Comparison of ENCODE assay signal across 28 cellular contexts in genomic region chr17:81697261-81698044, GRCh38. TPM values are rescaled to one million over a fixed set of nuclear protein-coding genes. Genes with fewer than 3 reads are reported as not detected.
DNase-seq lines count a peak whose midpoint lies in the region; ATAC-seq and TF ChIP-seq lines count a peak whose summit lies in the region.
"Had no signal": no experiment of that assay in that cellular context is flagged by ENCODE, and none has a peak within 500 bp of the region (broad histone marks: within the 10 kb centered on the region; RNA-seq: fewer than 3 reads in every experiment).

No MANE protein-coding gene starts in this region.

- H3K4me1 Mint-ChIP-seq in activated CD4-positive, alpha-beta T cell treated with anti-CD3 and anti-CD28 coated beads, Interleukin-2, amount 10 ng/mL, durations not matched to agents 24 days and 14 days = peaks cover 12% of the 10 kb centered on the region
- peaks cover 11% of the 10 kb centered on the region; the same call in 1 of the 2 replicates for H3K4me1 Mint-ChIP-seq in WTC11

- H3K27me3 ChIP-seq in heart right ventricle (no peaks in the 10 kb centered on the region), skeletal muscle tissue (ENCODE audit: control insufficient read depth in 3 of 3, insufficient read depth in 3 of 3, low read length in 3 of 3) (no peaks in the 10 kb centered on the region)
- H3K27me3 ChIP-seq: Peyer's patch had no signal

- H3K9me3 ChIP-seq in heart right ventricle (no peaks in the 10 kb centered on the region), skeletal muscle tissue (ENCODE audit: control insufficient read depth in 3 of 3, low read length in 3 of 3) (no peaks in the 10 kb centered on the region)
- H3K9me3 ChIP-seq: lower lobe of right lung, Peyer's patch, prostate gland had no signal

- no peak overlapping the region for H3K4me3 Mint-ChIP-seq in activated CD4-positive, alpha-beta T cell treated with anti-CD3 and anti-CD28 coated beads, Interleukin-2, amount 10 ng/mL, durations not matched to agents 24 days and 14 days
- no peak overlapping the region for H3K4me3 Mint-ChIP-seq in WTC11
- H3K4me3 Mint-ChIP-seq: activated naive CD8-positive, alpha-beta T cell treated with anti-CD3 and anti-CD28 coated beads, Interleukin-2, amount 50 U/mL, for 24 hours; dendritic cell treated with granulocyte-macrophage colony-stimulating factor and Interleukin-4, amounts not matched to agents 40 ng/mL and 50 ng/mL, for 4 days; type B pancreatic cell had no signal

- POLR2A ChIA-PET in WTC11 (lab: Charles Lee) = no interaction called here

- H3K27ac Mint-ChIP-seq in activated CD4-positive, alpha-beta T cell treated with anti-CD3 and anti-CD28 coated beads, Interleukin-2, amount 10 ng/mL, durations not matched to agents 24 days and 14 days = peak overlapping the region; percentile 66
- peak overlapping the region; percentile 57 for H3K27ac Mint-ChIP-seq in WTC11
- H3K27ac Mint-ChIP-seq: activated naive CD8-positive, alpha-beta T cell treated with anti-CD3 and anti-CD28 coated beads, Interleukin-2, amount 50 U/mL, for 24 hours; dendritic cell treated with granulocyte-macrophage colony-stimulating factor and Interleukin-4, amounts not matched to agents 40 ng/mL and 50 ng/mL, for 4 days; type B pancreatic cell had no signal

- H3K9ac ChIP-seq in skeletal muscle tissue (ENCODE audit: low read depth in 1 of 3, low read length in 3 of 3) = peak overlapping the region in 1 of 3 donors; percentile 71

- CTCF ChIA-PET in WTC11 (lab: Charles Lee) = interaction anchor here (0.6 kb wide), 1 partner anchor 14 kb away, joined by 5 read pairs; no protein-coding TSS in a partner anchor

- WGBS in heart right ventricle, 2 donors = 51 to 63% methylated on average over 25 of the region's 25 CpGs

- no peaks in the 10 kb centered on the region for H3K27me3 Mint-ChIP-seq in activated CD4-positive, alpha-beta T cell treated with anti-CD3 and anti-CD28 coated beads, Interleukin-2, amount 10 ng/mL, durations not matched to agents 24 days and 14 days
- no peaks in the 10 kb centered on the region for H3K27me3 Mint-ChIP-seq in WTC11 (ENCODE audit: low read depth)
- H3K27me3 Mint-ChIP-seq: activated naive CD8-positive, alpha-beta T cell treated with anti-CD3 and anti-CD28 coated beads, Interleukin-2, amount 50 U/mL, for 24 hours; dendritic cell treated with granulocyte-macrophage colony-stimulating factor and Interleukin-4, amounts not matched to agents 40 ng/mL and 50 ng/mL, for 4 days; naive B cell; type B pancreatic cell had no signal

- H3K4me1 ChIP-seq in heart right ventricle (peaks cover 11 to 42% (median 22%) of the 10 kb centered on the region in 9 donors), skeletal muscle tissue (ENCODE audit: control insufficient read depth in 3 of 3, insufficient read depth in 3 of 3, low read length in 3 of 3) (peaks cover 17 to 39% (median 33%) of the 10 kb centered on the region in 3 donors)

- no peak for DNase-seq in activated CD4-positive, alpha-beta T cell treated with anti-CD3 and anti-CD28 coated beads, Interleukin-2, amount 10 ng/mL, durations not matched to agents 24 days and 14 days
- DNase-seq in activated CD4-positive, alpha-beta T cell treated with anti-CD3 and anti-CD28 coated beads, Interleukin-2, amount 50 U/mL, for 1 hour = no peak
- no peak for DNase-seq in WTC11 (ENCODE audit: low spot score)
- DNase-seq in heart right ventricle = no peak
- DNase-seq in putamen (ENCODE audit: low spot score) = no peak
- DNase-seq: 8988T; activated CD4-positive, alpha-beta T cell treated with anti-CD3 and anti-CD28 coated beads for 48 hours; activated gamma-delta T cell; activated naive CD8-positive, alpha-beta T cell treated with anti-CD3 and anti-CD28 coated beads, Interleukin-2, amount 50 U/mL, for 24 hours; H7; IMR-90; lower lobe of right lung; midbrain; naive B cell; NCI-H446; NCI-H774; nucleus accumbens; Peyer's patch; stimulated activated naive CD4-positive, alpha-beta T cell; T1000; WERI-Rb-1 had no signal

- TF ChIP-seq CTCF in WTC11 (IDR thresholded peaks at IDR 0.05) = no peak
- no peak for TF ChIP-seq CTCF in heart right ventricle (IDR thresholded peaks at IDR 0.05)

- H3K27ac ChIP-seq in heart right ventricle (peak overlapping the region; percentile 25 to 81 (median 60)), skeletal muscle tissue (ENCODE audit: low read depth, low read length) (peak overlapping the region; percentile 85)
- H3K27ac ChIP-seq: lower lobe of right lung, Peyer's patch, prostate gland, WERI-Rb-1 had no signal

- ATAC-seq in WTC11 = no peak
- ATAC-seq in heart right ventricle = peak in 7 of 8 donors; percentile 17 to 64 (median 46)
- no peak for ATAC-seq in HG03521 (IDR thresholded peaks at IDR 0.05; ENCODE audit: unreplicated experiment)
- ATAC-seq in HG03457 (IDR thresholded peaks at IDR 0.05; ENCODE audit: unreplicated experiment) = no peak
- ATAC-seq: activated naive CD8-positive, alpha-beta T cell treated with anti-CD3 and anti-CD28 coated beads, Interleukin-2, amount 50 U/mL, for 24 hours; esophagus mucosa; lower lobe of right lung had no signal

- H3K4me3 ChIP-seq in heart right ventricle = no peak overlapping the region
- H3K4me3 ChIP-seq in skeletal muscle tissue (ENCODE audit: low read length in 3 of 3) = no peak overlapping the region
- H3K4me3 ChIP-seq: lower lobe of right lung, Peyer's patch, prostate gland had no signal

- H3K9me3 Mint-ChIP-seq in activated CD4-positive, alpha-beta T cell treated with anti-CD3 and anti-CD28 coated beads, Interleukin-2, amount 10 ng/mL, durations not matched to agents 24 days and 14 days = no peaks in the 10 kb centered on the region
- H3K9me3 Mint-ChIP-seq in WTC11 = no peaks in the 10 kb centered on the region
- H3K9me3 Mint-ChIP-seq: activated naive CD8-positive, alpha-beta T cell treated with anti-CD3 and anti-CD28 coated beads, Interleukin-2, amount 50 U/mL, for 24 hours; dendritic cell treated with granulocyte-macrophage colony-stimulating factor and Interleukin-4, amounts not matched to agents 40 ng/mL and 50 ng/mL, for 4 days; naive B cell; type B pancreatic cell had no signal

- H3K36me3 ChIP-seq in heart right ventricle = peaks cover 5 to 98% (median 54%) of the 10 kb centered on the region in 9 donors
- peaks cover 54 to 63% (median 55%) of the 10 kb centered on the region in 3 donors for H3K36me3 ChIP-seq in skeletal muscle tissue (ENCODE audit: control insufficient read depth in 3 of 3, insufficient read depth in 3 of 3, low read length in 3 of 3)

- intact Hi-C loops in activated CD4-positive, alpha-beta T cell treated with anti-CD3 and anti-CD28 coated beads, Interleukin-2, amount 10 ng/mL, durations not matched to agents 24 days and 14 days (cut with micrococcal nuclease) = no loop called here
- intact Hi-C loops in heart right ventricle (cut with DNase I) = no loop called here

- H3K36me3 Mint-ChIP-seq in activated CD4-positive, alpha-beta T cell treated with anti-CD3 and anti-CD28 coated beads, Interleukin-2, amount 10 ng/mL, durations not matched to agents 24 days and 14 days (ENCODE audit: low read depth) = peaks cover 42% of the 10 kb centered on the region
- H3K36me3 Mint-ChIP-seq in WTC11 = peaks cover 32% of the 10 kb centered on the region
- H3K36me3 Mint-ChIP-seq: naive B cell had no signal

TF ChIP-seq in WTC11, 78 proteins besides CTCF, POLR2A, EP300 and RAD21:
- TF ChIP-seq IRF2 (CRISPR knock-in tag; IDR thresholded peaks at IDR 0.05; ENCODE audit: borderline replicate concordance, low read depth) = no peak
- no peak for TF ChIP-seq USF2 (CRISPR knock-in tag; IDR thresholded peaks at IDR 0.05)
TF ChIP-seq in WTC11: peak in this region for 0.

RNA-seq across cellular contexts. Expression of gene MRPL12, which starts 5.7 kb away (rescaled TPM):
- total RNA-seq in activated CD4-positive, alpha-beta T cell treated with anti-CD3 and anti-CD28 coated beads, Interleukin-2, amount 10 ng/mL, durations not matched to agents 24 days and 14 days = 232 and 233 TPM in 2 replicates
- total RNA-seq in WTC11 (2021) = 134 to 139 TPM (median 136 TPM) in 3 replicates
- 100 to 1,000 TPM; 105 to 216 (median 134) TPM for total RNA-seq in heart right ventricle
- 100 to 1,000 TPM; 409 to 533 TPM for polyA plus RNA-seq in heart right ventricle
- total RNA-seq in skeletal muscle tissue = 4.7 TPM

RNA-seq across cellular contexts. Expression of gene HGS, which starts 13.6 kb away (rescaled TPM):
- 136 and 137 TPM in 2 replicates for total RNA-seq in activated CD4-positive, alpha-beta T cell treated with anti-CD3 and anti-CD28 coated beads, Interleukin-2, amount 10 ng/mL, durations not matched to agents 24 days and 14 days
- total RNA-seq in WTC11 (2021) (83.7 to 113 TPM (median 90.8 TPM) in 3 replicates), heart right ventricle (10 to 100 TPM; 33.1 to 53.7 (median 37.8) TPM), skeletal muscle tissue (27.7 TPM)
- 100 to 1,000 TPM in 1 of 2 donors, 10 to 100 TPM in 1; 83.0 to 102 TPM for polyA plus RNA-seq in heart right ventricle

RNA-seq across cellular contexts. Expression of gene ARL16, which starts 13.9 kb away (rescaled TPM):
- total RNA-seq in activated CD4-positive, alpha-beta T cell treated with anti-CD3 and anti-CD28 coated beads, Interleukin-2, amount 10 ng/mL, durations not matched to agents 24 days and 14 days = 34.9 and 37.6 TPM in 2 replicates
- total RNA-seq in WTC11 (2021) (44.7 to 46.7 TPM (median 45.4 TPM) in 3 replicates), heart right ventricle (10 to 100 TPM; 11.1 to 19.1 (median 15.7) TPM), skeletal muscle tissue (25.1 TPM)
- 10 to 100 TPM; 29.1 to 41.2 TPM for polyA plus RNA-seq in heart right ventricle

RNA-seq across cellular contexts. Expression of gene SLC25A10, which starts 14.6 kb away (rescaled TPM):
- total RNA-seq in activated CD4-positive, alpha-beta T cell treated with anti-CD3 and anti-CD28 coated beads, Interleukin-2, amount 10 ng/mL, durations not matched to agents 24 days and 14 days = 48.6 and 52.7 TPM in 2 replicates
- total RNA-seq in WTC11 (2021) (34.0 to 38.7 TPM (median 37.9 TPM) in 3 replicates), heart right ventricle (10 to 100 TPM in 2 of 10 donors, 1 to 10 TPM in 8; 6.7 to 10.5 (median 9.1) TPM), skeletal muscle tissue (6.8 TPM)
- 10 to 100 TPM; 11.7 to 14.6 TPM for polyA plus RNA-seq in heart right ventricle

RNA-seq across cellular contexts. Expression of gene CCDC137, which starts 30.9 kb away (rescaled TPM):
- total RNA-seq in activated CD4-positive, alpha-beta T cell treated with anti-CD3 and anti-CD28 coated beads, Interleukin-2, amount 10 ng/mL, durations not matched to agents 24 days and 14 days = 54.7 and 60.2 TPM in 2 replicates
- total RNA-seq in WTC11 (2021) (34.3 to 36.8 TPM (median 35.2 TPM) in 3 replicates), heart right ventricle (1 to 10 TPM; 3.4 to 9.7 (median 5.4) TPM), skeletal muscle tissue (5.7 TPM)
- 10 to 100 TPM; 11.3 to 14.4 TPM for polyA plus RNA-seq in heart right ventricle

Comparison
In these comparisons a context has a peak if more than half of its experiments do, and no peak if none do; other contexts are left out.
1. ATAC-seq: peak in heart right ventricle (7 of 8); none in WTC11 (single experiment), HG03521 (single experiment) and HG03457 (single experiment).
2. RNA of gene MRPL12, which starts 5.7 kb away (total RNA-seq): 232 to 233 TPM in activated CD4-positive, alpha-beta T cell treated with anti-CD3 and anti-CD28 coated beads, Interleukin-2, amount 10 ng/mL, durations not matched to agents 24 days and 14 days, 134 to 139 TPM in WTC11 and 105 to 216 TPM in heart right ventricle; 4.7 TPM in skeletal muscle tissue (single experiment); every median in the first group is over 10 times any median in the second.